ENCODE assay signal across 12 cellular contexts in the genomic region with DNA sequence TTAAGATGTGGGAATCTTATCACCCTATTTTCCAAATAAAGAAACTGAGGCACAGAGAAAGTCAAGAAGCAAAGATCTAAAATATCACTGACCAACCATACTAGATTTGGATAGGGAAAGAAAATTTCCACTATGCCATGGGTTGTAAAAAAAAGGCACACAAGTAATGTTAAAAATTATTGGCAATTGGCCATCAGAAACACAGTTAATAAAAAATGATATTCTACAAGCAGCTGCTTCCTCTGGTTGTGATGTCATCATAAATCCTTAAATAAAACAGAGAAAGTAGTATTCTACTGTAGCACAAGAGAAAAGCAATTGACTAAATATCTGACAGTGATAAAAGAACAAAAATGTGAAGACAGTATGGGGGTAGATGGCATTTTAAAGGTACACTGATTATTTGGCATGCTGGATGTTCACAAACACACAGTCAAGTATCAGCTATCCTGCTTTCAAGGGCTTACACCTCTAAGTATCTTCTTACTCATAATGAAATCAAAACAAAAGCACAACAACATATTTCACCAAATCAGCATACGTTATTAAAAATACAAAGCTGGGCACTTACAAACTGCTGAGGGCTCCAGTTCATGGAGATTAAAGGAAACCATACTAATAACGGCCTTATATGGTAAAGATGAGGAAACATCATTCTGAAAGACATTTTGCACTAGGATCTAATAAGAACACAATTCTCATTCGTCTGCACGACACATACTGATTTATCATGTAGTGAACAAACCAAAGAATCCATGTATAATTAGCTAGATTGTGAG. TPM values are rescaled to one million over a fixed set of nuclear protein-coding genes. Genes with fewer than 3 reads are reported as not detected.
DNase-seq lines count a peak whose midpoint lies in the region; ATAC-seq, FAIRE-seq and TF ChIP-seq lines count a peak whose summit lies in the region.
"Had no signal": no experiment of that assay in that cellular context is flagged by ENCODE, and none has a peak within 500 bp of the region (broad histone marks: within the 10 kb centered on the region; RNA-seq: fewer than 3 reads in every experiment).

No MANE protein-coding gene starts in this region.

- H3K4me2 ChIP-seq in HepG2 (ENCODE audit: low read depth, low read length) (no peak overlapping the region), neural cell (ENCODE audit: low read length) (peak overlapping the region; percentile 13)

- no TSS peak for BruUV-seq in HepG2 (replicated peaks; lab: Mats Ljungman, UMichigan)

- H3K27me3 ChIP-seq in HepG2 (ENCODE audit: control insufficient read depth in 1 of 2, insufficient read depth in 2 of 2, low read length in 2 of 2) (no peaks in the 10 kb centered on the region), right lobe of liver (no peaks in the 10 kb centered on the region), neural cell (ENCODE audit: insufficient read depth, low read depth, low read length) (no peaks in the 10 kb centered on the region), aorta (ENCODE audit: control insufficient read depth in 1 of 2, insufficient read depth in 2 of 2, low read length in 1 of 2) (no peaks in the 10 kb centered on the region)
- H3K27me3 ChIP-seq: SJSA1 had no signal

- 98% methylated on average over 4 of the region's 4 CpGs for WGBS in HepG2 (ENCODE audit: low lambda C conversion rate)
- 58% methylated on average over 4 of the region's 4 CpGs for WGBS in right lobe of liver (ENCODE audit: insufficient coverage, low coverage, low lambda C conversion rate, missing lambda C conversion rate)
- WGBS in aorta, 2 donors: 17% methylated on average over 4 of the region's 4 CpGs

- H3K9me2 ChIP-seq in neural cell (ENCODE audit: insufficient read depth, low read length): no peaks in the 10 kb centered on the region

- POLR2A ChIA-PET in HepG2 (lab: Yijun Ruan, JAX): interaction anchor here (1.0 to 1.3 kb wide), 2 partner anchors 18 to 45 kb away, joined by 3 to 4 read pairs; no protein-coding TSS in a partner anchor

- H3K27ac ChIP-seq in HepG2 (ENCODE audit: extremely low read length, insufficient read depth, low read length) (peak overlapping the region; percentile 59), right lobe of liver (no peak overlapping the region), coronary artery (peak overlapping the region; percentile 81 to 87), neural cell (ENCODE audit: low read length) (peak overlapping the region; percentile 85), aorta (ENCODE audit: low read depth in 1 of 2, low read length in 2 of 2) (peak overlapping the region; percentile 36 to 57)
- H3K27ac ChIP-seq: SJSA1 had no signal

- no peak overlapping the region for H2AFZ ChIP-seq in HepG2 (ENCODE audit: low read length)
- H2AFZ ChIP-seq in neural cell (ENCODE audit: low read depth, low read length): no peak overlapping the region

- TF ChIP-seq RAD21 in HepG2 (CRISPR knock-in tag; IDR thresholded peaks at IDR 0.05) (no peak), neural cell (conservative IDR thresholded peaks at IDR 0.05) (no peak)

- H3K9me3 ChIP-seq in HepG2 (ENCODE audit: low read length) (no peaks in the 10 kb centered on the region), right lobe of liver (no peaks in the 10 kb centered on the region), neural cell (ENCODE audit: low read length) (no peaks in the 10 kb centered on the region), aorta (ENCODE audit: control insufficient read depth, low read length) (no peaks in the 10 kb centered on the region)
- H3K9me3 ChIP-seq: SJSA1 had no signal

- TF ChIP-seq CTCF in HepG2 (CRISPR knock-in tag; IDR thresholded peaks at IDR 0.05) (no peak), right lobe of liver (IDR thresholded peaks at IDR 0.05) (no peak), coronary artery (IDR thresholded peaks at IDR 0.05) (no peak), neural cell (IDR thresholded peaks at IDR 0.05; ENCODE audit: poor library complexity, severe bottlenecking) (no peak)

- CTCF ChIA-PET in HepG2 (lab: Yijun Ruan, JAX; ENCODE audit: low intra/inter-chr PET ratio, low total read pairs): no interaction called here

- H3K4me1 ChIP-seq in HepG2 (ENCODE audit: insufficient read depth, low read length) (peaks cover 70% of the 10 kb centered on the region), right lobe of liver (peaks cover 0 to under 1% (median 0%) of the 10 kb centered on the region in 4 donors), aorta (ENCODE audit: control insufficient read depth in 1 of 2, insufficient read depth in 2 of 2, low read length in 2 of 2) (peaks cover 7 to 8% of the 10 kb centered on the region in 2 donors)

- H3K36me3 ChIP-seq in HepG2 (replicated peaks in 1 of 2; ENCODE audit: control insufficient read depth in 1 of 2, insufficient read depth in 2 of 2, low read length in 2 of 2): peaks cover 0 to 6% of the 10 kb centered on the region in 2 experiments; a peak in 2 of 5 replicates
- no peaks in the 10 kb centered on the region for H3K36me3 ChIP-seq in right lobe of liver
- no peaks in the 10 kb centered on the region for H3K36me3 ChIP-seq in neural cell (ENCODE audit: insufficient read depth, low read length)
- H3K36me3 ChIP-seq in aorta (ENCODE audit: control insufficient read depth in 1 of 2, insufficient read depth in 2 of 2, low read length in 1 of 2): no peaks in the 10 kb centered on the region

- H3K9ac ChIP-seq in HepG2 (ENCODE audit: insufficient read depth, low read depth, low read length) (no peak overlapping the region), neural cell (ENCODE audit: low read length) (peak overlapping the region; percentile 47)

- intact Hi-C loops in HepG2 (cut with micrococcal nuclease; ENCODE audit: unreplicated experiment): no loop called here
- intact Hi-C loops in right lobe of liver (cut with DNase I): no loop called here
- intact Hi-C loops in aorta (cut with DNase I): no loop called here

- H3F3A ChIP-seq in neural cell (ENCODE audit: insufficient read depth, low read length, poor library complexity, severe bottlenecking): peaks cover 4% of the 10 kb centered on the region

- DNase-seq in HepG2 (ENCODE audit: low spot score): no peak
- DNase-seq in right lobe of liver: no peak
- no peak for DNase-seq in coronary artery (ENCODE audit: low spot score)
- DNase-seq in aorta: no peak
- DNase-seq in pons (ENCODE audit: low spot score): no peak
- no peak for DNase-seq in stimulated activated CD4-positive, alpha-beta T cell treated with anti-CD3 and anti-CD28 coated beads, Interleukin-2, amount 100 ng/mL, for 48 hours
- DNase-seq: activated CD4-positive, alpha-beta T cell treated with anti-CD3 and anti-CD28 coated beads, Interleukin-2, amount 10 ng/mL, durations not matched to agents 24 days and 14 days; activated naive CD8-positive, alpha-beta T cell treated with anti-CD3 and anti-CD28 coated beads, Interleukin-2, amount 50 U/mL, for 24 hours; NCI-H1694 treated with DMSO at 0.1 percent for 48 hours had no signal

- no peaks in the 10 kb centered on the region for H4K20me1 ChIP-seq in HepG2 (ENCODE audit: insufficient read depth, low read length)
- peaks cover 3% of the 10 kb centered on the region for H4K20me1 ChIP-seq in neural cell (ENCODE audit: insufficient read depth)

- ATAC-seq in HepG2 (no peak), right lobe of liver (no peak), aorta (ENCODE audit: low FRiP score) (no peak), HG03045 (IDR thresholded peaks at IDR 0.05; ENCODE audit: unreplicated experiment) (no peak)
- ATAC-seq: activated naive CD8-positive, alpha-beta T cell treated with anti-CD3 and anti-CD28 coated beads, Interleukin-2, amount 50 U/mL, for 24 hours had no signal

- TF ChIP-seq EP300 in HepG2 (IDR thresholded peaks at IDR 0.05; ENCODE audit: low read depth in 2 of 2, low read length in 2 of 2) (no peak), HepG2 (CRISPR knock-in tag; IDR thresholded peaks at IDR 0.05; ENCODE audit: borderline replicate concordance) (no peak), neural cell (conservative IDR thresholded peaks at IDR 0.05; ENCODE audit: poor library complexity, severe bottlenecking) (no peak)

- H3K79me2 ChIP-seq in HepG2 (ENCODE audit: insufficient read depth, low read length) (peaks cover 96% of the 10 kb centered on the region), neural cell (replicated peaks; ENCODE audit: insufficient read depth, low read length) (peaks cover 54% of the 10 kb centered on the region)

- H3K4me3 ChIP-seq in HepG2 (replicated peaks in 1 of 3; ENCODE audit: insufficient read depth in 1 of 3, low read depth in 2 of 3, low read length in 3 of 3) (no peak overlapping the region), right lobe of liver (no peak overlapping the region), coronary artery (no peak overlapping the region), neural cell (ENCODE audit: low read length) (peak overlapping the region; percentile 18), aorta (ENCODE audit: low read length in 2 of 2) (no peak overlapping the region)
- H3K4me3 ChIP-seq: SJSA1 had no signal

- in situ Hi-C loops in HepG2 (cut with HindIII; ENCODE audit: extremely low pct_ligation_motif_present, low pct_unique_long_range_greater_than_20kb): no loop called here

- TF ChIP-seq POLR2A in HepG2 (IDR thresholded peaks at IDR 0.05; ENCODE audit: insufficient read depth in 1 of 2, low read depth in 2 of 2, low read length in 2 of 2) (no peak), right lobe of liver (IDR thresholded peaks at IDR 0.05) (no peak)

- FAIRE-seq in HepG2 (lab: Jason Lieb, UNC): no peak

RNA-seq across cellular contexts. Expression of a gene that starts 45.7 kb away (rescaled TPM):
- 73.7 and 128 TPM in 2 replicates for total RNA-seq in HepG2 (2016; rRNA removed; fragmentation: Illumina TruSeq; extraction: Trizol)
- 21.0 and 28.0 TPM in 2 replicates for total RNA-seq in HepG2 (2016; cell fraction: cytosol; rRNA removed; fragmentation: Illumina TruSeq; extraction: Trizol; ENCODE audit: low read depth)
- total RNA-seq in HepG2 (2016; cell fraction: insoluble cytoplasmic fraction; rRNA removed; fragmentation: Illumina TruSeq; extraction: Trizol): 70.7 and 135 TPM in 2 replicates
- total RNA-seq in HepG2 (2016; cell fraction: membrane; rRNA removed; fragmentation: Illumina TruSeq; extraction: Trizol): 29.9 and 30.4 TPM in 2 replicates
- 66.4 and 67.4 TPM in 2 replicates for total RNA-seq in HepG2 (2016; cell fraction: nucleus; rRNA removed; fragmentation: Illumina TruSeq; extraction: Trizol)
- polyA plus RNA-seq in HepG2 (2011; rRNA removed): 116 and 131 TPM in 2 replicates
- 95.2 and 104 TPM in 2 replicates for polyA plus RNA-seq in HepG2 (2011; cell fraction: cytosol; rRNA removed)
- 66.8 and 86.4 TPM in 2 replicates for polyA plus RNA-seq in HepG2 (2011; cell fraction: nucleus; rRNA removed)
- 68.8 and 74.2 TPM in 2 replicates for polyA plus RNA-seq in HepG2 (2012)
- 5.3 and 6.6 TPM in 2 replicates for polyA plus RNA-seq in HepG2 (2016; cell fraction: cytosol; fragmentation: Illumina TruSeq; extraction: Trizol; ENCODE audit: low read depth)
- 202 and 219 TPM in 2 replicates for polyA plus RNA-seq in HepG2 (2016; cell fraction: insoluble cytoplasmic fraction; fragmentation: Illumina TruSeq; extraction: Trizol; ENCODE audit: low read depth)
- 17.3 and 18.7 TPM in 2 replicates for polyA plus RNA-seq in HepG2 (2016; cell fraction: membrane; fragmentation: Illumina TruSeq; extraction: Trizol; ENCODE audit: low read depth)
- polyA plus RNA-seq in HepG2 (2016; cell fraction: nucleus; fragmentation: Illumina TruSeq; extraction: Trizol; ENCODE audit: insufficient read depth, low read depth): 93.1 and 94.0 TPM in 2 replicates
- polyA minus RNA-seq in HepG2 (2011; rRNA and poly(A)+ RNA removed; ENCODE audit: low replicate concordance): 321 and 493 TPM in 2 replicates
- polyA minus RNA-seq in HepG2 (2011; cell fraction: cytosol; rRNA and poly(A)+ RNA removed): 108 and 148 TPM in 2 replicates
- 132 and 144 TPM in 2 replicates for polyA minus RNA-seq in HepG2 (2011; cell fraction: nucleus; rRNA and poly(A)+ RNA removed)
- 100 to 1,000 TPM in 1 of 6 experiments, 10 to 100 TPM in 5; 36.6 to 100 (median 57.5) TPM for total RNA-seq in right lobe of liver
- polyA plus RNA-seq in neural cell: 120 and 123 TPM in 2 replicates
- polyA minus RNA-seq in neural cell: 248 and 272 TPM in 2 replicates
- 100 to 1,000 TPM; 207 to 387 TPM for total RNA-seq in aorta
- polyA plus RNA-seq in aorta: 100 to 1,000 TPM in 1 of 2 donors, 10 to 100 TPM in 1; 68.0 to 145 TPM

RNA-seq across cellular contexts. Expression of a gene that starts 52.0 kb away (rescaled TPM):
- total RNA-seq in HepG2 (2016; rRNA removed; fragmentation: Illumina TruSeq; extraction: Trizol) (not detected in 2 replicates), right lobe of liver (1 to 10 TPM; 1.5 to 6.0 (median 3.1) TPM), aorta (10 to 100 TPM in 1 of 2 donors, 1 to 10 TPM in 1; 8.1 to 13.0 TPM)
- total RNA-seq in HepG2 (2016; cell fraction: cytosol; rRNA removed; fragmentation: Illumina TruSeq; extraction: Trizol; ENCODE audit: low read depth): not detected in 2 replicates
- not detected in 2 replicates for total RNA-seq in HepG2 (2016; cell fraction: insoluble cytoplasmic fraction; rRNA removed; fragmentation: Illumina TruSeq; extraction: Trizol)
- not detected in 2 replicates for total RNA-seq in HepG2 (2016; cell fraction: membrane; rRNA removed; fragmentation: Illumina TruSeq; extraction: Trizol)
- total RNA-seq in HepG2 (2016; cell fraction: nucleus; rRNA removed; fragmentation: Illumina TruSeq; extraction: Trizol): not detected in 2 replicates
- polyA plus RNA-seq in HepG2 (2011; rRNA removed) (0.07 and 0.12 TPM in 2 replicates), neural cell (0.62 TPM in 1 of 2 replicates, not detected in the other), aorta (1 to 10 TPM in 1 of 2 donors, under 1 TPM in 1; 0.87 to 5.4 TPM)
- 0.07 and 0.08 TPM in 2 replicates for polyA plus RNA-seq in HepG2 (2011; cell fraction: cytosol; rRNA removed)
- 0.14 and 0.16 TPM in 2 replicates for polyA plus RNA-seq in HepG2 (2011; cell fraction: nucleus; rRNA removed)
- polyA plus RNA-seq in HepG2 (2012): not detected in 2 replicates
- not detected in 2 replicates for polyA plus RNA-seq in HepG2 (2016; cell fraction: cytosol; fragmentation: Illumina TruSeq; extraction: Trizol; ENCODE audit: low read depth)
- polyA plus RNA-seq in HepG2 (2016; cell fraction: insoluble cytoplasmic fraction; fragmentation: Illumina TruSeq; extraction: Trizol; ENCODE audit: low read depth): 0.10 TPM in 1 of 2 replicates, not detected in the other
- not detected in 2 replicates for polyA plus RNA-seq in HepG2 (2016; cell fraction: membrane; fragmentation: Illumina TruSeq; extraction: Trizol; ENCODE audit: low read depth)
- polyA plus RNA-seq in HepG2 (2016; cell fraction: nucleus; fragmentation: Illumina TruSeq; extraction: Trizol; ENCODE audit: insufficient read depth, low read depth): not detected in 2 replicates
- 0.26 and 2.7 TPM in 2 replicates for polyA minus RNA-seq in HepG2 (2011; rRNA and poly(A)+ RNA removed; ENCODE audit: low replicate concordance)
- not detected in 2 replicates for polyA minus RNA-seq in HepG2 (2011; cell fraction: cytosol; rRNA and poly(A)+ RNA removed)
- not detected in 2 replicates for polyA minus RNA-seq in HepG2 (2011; cell fraction: nucleus; rRNA and poly(A)+ RNA removed)
- polyA minus RNA-seq in neural cell: 0.73 TPM in 1 of 2 replicates, not detected in the other

Comparison
In these comparisons a context has a peak if more than half of its experiments do, and no peak if none do; other contexts are left out.
1. H3K27ac ChIP-seq: peak in HepG2 (single experiment), coronary artery (2 of 2), neural cell (single experiment) and aorta (2 of 2); none in right lobe of liver (0 of 3).